Comparison of ENCODE assay signal across 8 cellular contexts in the genomic region with DNA sequence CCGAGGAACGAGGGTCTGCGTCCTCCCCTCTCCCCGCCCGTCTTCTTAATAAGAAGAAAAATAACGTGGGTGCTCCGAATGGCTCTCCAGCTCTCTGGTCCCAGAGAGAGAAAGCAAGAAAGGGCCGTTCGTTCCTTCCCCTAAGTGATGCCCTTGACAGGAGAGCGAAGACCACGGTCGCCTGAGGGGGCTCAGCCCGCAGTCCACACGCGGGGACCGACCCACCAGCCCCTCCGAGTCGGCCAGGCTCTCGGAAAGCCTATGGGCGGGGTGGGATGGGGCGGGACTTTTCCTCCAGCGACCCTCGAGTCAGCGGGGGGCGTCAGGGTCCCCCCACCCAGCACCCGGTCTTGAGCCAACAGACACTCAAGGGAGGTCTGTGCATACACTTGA. TPM values are rescaled to one million over a fixed set of nuclear protein-coding genes. Genes with fewer than 3 reads are reported as not detected.
DNase-seq lines count a peak whose midpoint lies in the region; ATAC-seq and TF ChIP-seq lines count a peak whose summit lies in the region.

No MANE protein-coding gene starts in this region.

- WGBS in heart right ventricle, 2 donors, result 4% methylated on average over 26 of the region's 26 CpGs

- intact Hi-C loops in heart right ventricle (cut with DNase I), result loop anchor here in 6 of 10 donors (5.0 to 10.0 kb wide), 5 partner anchors 51 to 216 kb away; no protein-coding TSS in a partner anchor
- intact Hi-C loops in left ventricle myocardium superior (cut with micrococcal nuclease), result loop anchor here (10.0 kb wide), 1 partner anchor 54 kb away; no protein-coding TSS in a partner anchor
- intact Hi-C loops in uterus (cut with DNase I; ENCODE audit: low total_unique reads), result no loop called here

- peaks cover 69% of the 10 kb centered on the region for H3K27me3 Mint-ChIP-seq in brain
- H3K27me3 Mint-ChIP-seq in memory B cell, result peaks cover 14% of the 10 kb centered on the region

- TF ChIP-seq CTCF in heart right ventricle (IDR thresholded peaks at IDR 0.05) (no peak), brain (conservative IDR thresholded peaks at IDR 0.05) (no peak), uterus (IDR thresholded peaks at IDR 0.05) (no peak)

- H3K9me3 Mint-ChIP-seq in brain (peaks cover 0 to 3% (median 0%) of the 10 kb centered on the region in 5 experiments), memory B cell (no peaks in the 10 kb centered on the region)

- no peak for TF ChIP-seq POLR2A in uterus (IDR thresholded peaks at IDR 0.05)

- peaks cover 10% of the 10 kb centered on the region for H3K4me1 Mint-ChIP-seq in brain
- no peaks in the 10 kb centered on the region for H3K4me1 Mint-ChIP-seq in memory B cell

- H3K9me3 ChIP-seq in heart right ventricle, result no peaks in the 10 kb centered on the region
- no peaks in the 10 kb centered on the region for H3K9me3 ChIP-seq in uterus

- no peaks in the 10 kb centered on the region for H3K36me3 ChIP-seq in heart right ventricle
- H3K36me3 ChIP-seq in uterus, result no peaks in the 10 kb centered on the region

- H3K27ac Mint-ChIP-seq in brain, result no peak overlapping the region
- no peak overlapping the region for H3K27ac Mint-ChIP-seq in memory B cell

- H3K4me3 ChIP-seq in heart right ventricle (peak overlapping the region in 9 of 10 donors; percentile 75 to 92 (median 86)), uterus (peak overlapping the region; percentile 44 to 94)

- H3K4me3 Mint-ChIP-seq in brain, result peak overlapping the region; percentile 79 to 90 (median 82)
- peak overlapping the region; percentile 66 for H3K4me3 Mint-ChIP-seq in memory B cell

- H3K27me3 ChIP-seq in heart right ventricle, result peaks cover 0 to 36% (median 0%) of the 10 kb centered on the region in 7 donors
- H3K27me3 ChIP-seq in uterus, result no peaks in the 10 kb centered on the region

- peaks cover 0 to 45% (median 21%) of the 10 kb centered on the region in 9 donors for H3K4me1 ChIP-seq in heart right ventricle
- no peaks in the 10 kb centered on the region for H3K4me1 ChIP-seq in uterus

- no peaks in the 10 kb centered on the region for H3K36me3 Mint-ChIP-seq in brain
- no peaks in the 10 kb centered on the region for H3K36me3 Mint-ChIP-seq in memory B cell

- DNase-seq in heart right ventricle (no peak), left ventricle myocardium superior (no peak), memory B cell (ENCODE audit: low spot score in 2 of 2) (peak in 1 of 2 donors; percentile 18), uterus (no peak), amygdala (lab: John Stamatoyannopoulos, UW) (no peak), AG20443 (ENCODE audit: low spot score) (no peak)

- ATAC-seq in heart right ventricle, result peak in 7 of 8 donors; percentile 5 to 45 (median 22)
- ATAC-seq in left ventricle myocardium superior, result no peak
- ATAC-seq in memory B cell (ENCODE audit: low read depth), result peak; percentile 29
- no peak for ATAC-seq in GM19463 (IDR thresholded peaks at IDR 0.05; ENCODE audit: unreplicated experiment)

- H3K27ac ChIP-seq in heart right ventricle (peak overlapping the region; percentile 42 to 96 (median 93)), uterus (peak overlapping the region; percentile 84 to 87)

RNA-seq across cellular contexts. Expression of a gene that starts 53.2 kb away (rescaled TPM):
- 10 to 100 TPM; 19.1 to 36.6 (median 27.7) TPM for total RNA-seq in heart right ventricle
- 1 to 10 TPM; 4.8 to 8.7 TPM for polyA plus RNA-seq in heart right ventricle
- 29.4 TPM for total RNA-seq in left ventricle myocardium superior
- polyA plus RNA-seq in brain (ENCODE audit: insufficient read depth, low read depth, low replicate concordance), result 4.1 TPM
- 10 to 100 TPM; 22.0 to 61.5 (median 56.5) TPM for total RNA-seq in uterus

Comparison
In these comparisons a context has a peak if more than half of its experiments do, and no peak if none do; other contexts are left out.
1. ATAC-seq: peak in heart right ventricle (7 of 8) and memory B cell (single experiment); none in left ventricle myocardium superior (single experiment) and GM19463 (single experiment).